ENCODE assay signal across 7 cellular contexts in the genomic region with DNA sequence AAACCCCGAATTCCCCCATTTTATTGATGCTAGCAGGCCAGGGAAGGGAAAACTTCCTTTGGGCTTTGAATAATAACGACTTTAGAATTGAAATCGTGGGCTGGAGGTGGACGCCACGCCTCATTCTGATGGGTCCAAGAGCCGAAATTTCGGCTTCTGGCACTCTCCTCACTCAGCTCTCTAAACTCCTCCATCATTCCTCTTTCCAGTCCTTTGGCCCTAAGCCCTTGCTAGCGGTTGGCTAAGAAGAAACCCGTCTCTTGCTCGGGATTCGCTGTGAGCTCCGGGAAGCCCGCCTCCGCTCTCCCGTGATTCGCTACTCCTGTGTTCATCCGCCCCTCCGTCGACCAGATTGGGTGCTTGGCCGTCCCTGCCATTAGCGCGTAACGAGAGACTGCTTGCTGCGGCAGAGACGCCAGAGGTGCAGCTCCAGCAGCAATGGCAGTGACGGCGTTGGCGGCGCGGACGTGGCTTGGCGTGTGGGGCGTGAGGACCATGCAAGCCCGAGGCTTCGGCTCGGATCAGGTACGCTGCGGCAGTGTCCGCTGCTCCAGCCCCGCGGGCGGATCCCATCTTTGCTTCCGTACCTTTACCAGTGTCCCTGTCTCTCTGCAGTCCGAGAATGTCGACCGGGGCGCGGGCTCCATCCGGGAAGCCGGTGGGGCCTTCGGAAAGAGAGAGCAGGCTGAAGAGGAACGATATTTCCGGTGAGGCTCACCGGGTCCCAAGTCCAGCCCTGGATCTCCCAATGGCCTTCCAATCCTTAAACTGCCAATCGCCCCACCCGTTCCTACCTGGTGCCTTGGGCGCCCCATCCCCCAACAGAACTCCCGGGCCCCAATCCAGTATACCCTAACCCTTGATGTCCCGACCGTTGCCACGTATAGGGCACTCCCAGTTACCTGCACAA. TPM values are rescaled to one million over a fixed set of nuclear protein-coding genes. Genes with fewer than 3 reads are reported as not detected.
DNase-seq lines count a peak whose midpoint lies in the region; ATAC-seq and TF ChIP-seq lines count a peak whose summit lies in the region.

TSS of gene ATP5IF1 (plus strand) at position 379 of the 910 bp plus-strand sequence. CDS start at position 439, 60 bp downstream.

- H3K4me2 ChIP-seq in hepatocyte = peak within 1 kb of the TSS; percentile 92

- H3K36me3 ChIP-seq in hepatocyte (replicated peaks; ENCODE audit: insufficient read depth, low read depth) = no peaks in the 10 kb centered on the region

- no peaks in the 10 kb centered on the region for H3K27me3 ChIP-seq in hepatocyte

- peaks cover 49% of the 10 kb centered on the region for H3K79me2 ChIP-seq in hepatocyte

- peak within 1 kb of the TSS; percentile 89 for H3K27ac ChIP-seq in hepatocyte

- peak within 1 kb of the TSS; percentile 73 for H2AFZ ChIP-seq in hepatocyte

- DNase-seq in NCI-H2029 treated with DMSO at 0.1 percent for 48 hours (lab: John Stamatoyannopoulos, UW) = peak; percentile 88
- DNase-seq in T-helper 9 cell = peak; percentile 89
- DNase-seq in astrocyte of the hippocampus (ENCODE audit: low read depth, low spot score) = peak; percentile 99
- DNase-seq in hepatocyte (ENCODE audit: low spot score) = peak; percentile 98
- DNase-seq in retina = peak; percentile 95

- WGBS in hepatocyte (ENCODE audit: low lambda C conversion rate, missing lambda C conversion rate) = 1% methylated on average over 61 of the region's 61 CpGs

- H3K9me3 ChIP-seq in hepatocyte (ENCODE audit: low read depth) = no peaks in the 10 kb centered on the region

- H3K9me2 ChIP-seq in hepatocyte (replicated peaks; ENCODE audit: insufficient read depth) = no peaks in the 10 kb centered on the region

- no peak for TF ChIP-seq CTCF in hepatocyte (IDR thresholded peaks at IDR 0.05; ENCODE audit: poor library complexity)

- peak within 1 kb of the TSS; percentile 65 for H3K4me3 ChIP-seq in hepatocyte

- H4K20me1 ChIP-seq in hepatocyte (ENCODE audit: insufficient read depth, poor library complexity, severe bottlenecking) = peaks cover 3% of the 10 kb centered on the region

- ATAC-seq in GM18511 (IDR thresholded peaks at IDR 0.05; ENCODE audit: unreplicated experiment) (peak; percentile 89), HG03025 (IDR thresholded peaks at IDR 0.05; ENCODE audit: low FRiP score, unreplicated experiment) (peak; percentile 71)

- H3K4me1 ChIP-seq in hepatocyte (ENCODE audit: insufficient read depth) = peaks cover 13% of the 10 kb centered on the region

RNA-seq across cellular contexts. Expression of gene ATP5IF1, which starts in this region (rescaled TPM):
- 249 and 258 TPM in 2 replicates for total RNA-seq in hepatocyte
- polyA plus RNA-seq in hepatocyte = 503 and 524 TPM in 2 replicates

Comparison
In these comparisons a context has a peak if more than half of its experiments do, and no peak if none do; other contexts are left out.
1. Peak in every context shown above with its lines: DNase-seq, ATAC-seq, H3K4me3 ChIP-seq and H3K27ac ChIP-seq.